16 cellular contexts compared by ENCODE assay signal in the genomic region with DNA sequence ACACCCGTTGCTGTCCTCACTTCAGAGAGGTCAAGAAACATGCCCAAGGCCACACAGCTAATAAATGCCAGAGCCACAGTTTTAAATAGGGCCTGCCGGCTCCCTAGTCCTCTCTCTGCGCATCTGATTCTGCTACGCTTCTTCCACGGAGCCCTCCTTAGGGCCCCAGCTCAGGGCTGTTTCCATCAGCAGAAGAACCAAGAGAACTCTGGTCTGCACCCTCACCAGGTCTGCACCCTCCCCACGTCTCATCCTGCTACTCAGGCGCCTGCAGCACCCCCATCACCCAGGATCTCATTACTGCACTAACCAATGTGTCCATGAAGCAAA.
DNase-seq lines count a peak whose midpoint lies in the region; ATAC-seq, FAIRE-seq and TF ChIP-seq lines count a peak whose summit lies in the region.
"Had no signal": no experiment of that assay in that cellular context is flagged by ENCODE, and none has a peak within 500 bp of the region (broad histone marks: within the 10 kb centered on the region; RNA-seq: fewer than 3 reads in every experiment).

No MANE protein-coding gene starts in this region.

- no peaks in the 10 kb centered on the region for H3K79me1 ChIP-seq in H1 (ENCODE audit: low read depth, low read length)
- H3K79me1 ChIP-seq in trophoblast cell (ENCODE audit: low read length): peaks cover 5% of the 10 kb centered on the region

- H3K27ac Mint-ChIP-seq in activated CD4-positive, alpha-beta T cell treated with anti-CD3 and anti-CD28 coated beads, Interleukin-2, amount 10 ng/mL, durations not matched to agents 24 days and 14 days: no peak overlapping the region
- H3K27ac Mint-ChIP-seq: activated CD4-positive, alpha-beta T cell treated with anti-CD3 and anti-CD28 coated beads, Interleukin-2, amount 10 ng/mL, durations not matched to agents 7 days and 5 days; naive B cell had no signal

- no peak for TF ChIP-seq CTCF in H1 (IDR thresholded peaks at IDR 0.05; ENCODE audit: control extremely low read depth in 1 of 3, insufficient read depth in 1 of 3, low read depth in 1 of 3, low read length in 3 of 3)

- H2AFZ ChIP-seq in H1 (ENCODE audit: low read length): no peak overlapping the region; the same call in 1 of the 2 replicates
- H2AFZ ChIP-seq in trophoblast cell (ENCODE audit: insufficient read depth, low read length, poor library complexity): no peak overlapping the region

- H2BK20ac ChIP-seq in H1 (ENCODE audit: low read length): peak overlapping the region; percentile 97; the same call in 1 of the 2 replicates

- H3K27me3 ChIP-seq in HUES64 (ENCODE audit: insufficient read depth, low read length): peaks cover 42% of the 10 kb centered on the region
- peaks cover 3 to 29% (median 26%) of the 10 kb centered on the region in 4 experiments for H3K27me3 ChIP-seq in H1 (replicated peaks in 1 of 4; ENCODE audit: control insufficient read depth in 3 of 4, extremely low read depth in 1 of 4, insufficient read depth in 3 of 4, low read length in 3 of 4)
- no peaks in the 10 kb centered on the region for H3K27me3 ChIP-seq in trophoblast cell (ENCODE audit: insufficient read depth, low read length)

- H4K91ac ChIP-seq in H1 (replicated peaks; ENCODE audit: insufficient read length, low read length): peak overlapping the region; percentile 52
- peak overlapping the region; percentile 62 for H4K91ac ChIP-seq in trophoblast cell (ENCODE audit: low read depth, low read length)

- intact Hi-C loops in activated CD4-positive, alpha-beta T cell treated with anti-CD3 and anti-CD28 coated beads, Interleukin-2, amount 10 ng/mL, durations not matched to agents 24 days and 14 days (cut with micrococcal nuclease): no loop called here
- intact Hi-C loops in head of caudate nucleus (cut with DNase I): no loop called here
- intact Hi-C loops in left ventricle myocardium superior (cut with micrococcal nuclease): no loop called here

- no peaks in the 10 kb centered on the region for H3K36me3 Mint-ChIP-seq in activated CD4-positive, alpha-beta T cell treated with anti-CD3 and anti-CD28 coated beads, Interleukin-2, amount 10 ng/mL, durations not matched to agents 24 days and 14 days (ENCODE audit: low read depth)
- H3K36me3 Mint-ChIP-seq: naive B cell had no signal

- H2BK5ac ChIP-seq in H1 (ENCODE audit: low read depth, low read length): no peak overlapping the region; the same call in 1 of the 2 replicates
- H2BK5ac ChIP-seq in trophoblast cell (ENCODE audit: low read depth, low read length, poor library complexity): no peak overlapping the region

- H2BK12ac ChIP-seq in H1 (ENCODE audit: low read depth, low read length) (peak overlapping the region; percentile 89; the same call in 1 of the 2 replicates), trophoblast cell (ENCODE audit: low read length) (no peak overlapping the region)

- peak overlapping the region; percentile 42 for H3K4me3 ChIP-seq in HUES64 (ENCODE audit: low read length)
- H3K4me3 ChIP-seq in H1 (ENCODE audit: extremely low read depth in 1 of 4, insufficient read depth in 2 of 4, low read depth in 3 of 4, low read length in 4 of 4): peak overlapping the region in 3 of 4 experiments; percentile 27 to 53 (median 34); a peak in 4 of 8 replicates
- H3K4me3 ChIP-seq in trophoblast cell (ENCODE audit: low read depth, low read length): no peak overlapping the region

- H3K56ac ChIP-seq in H1 (replicated peaks; ENCODE audit: insufficient read length, low read depth, low read length): no peak overlapping the region

- peaks cover 4% of the 10 kb centered on the region for H3K4me1 Mint-ChIP-seq in activated CD4-positive, alpha-beta T cell treated with anti-CD3 and anti-CD28 coated beads, Interleukin-2, amount 10 ng/mL, durations not matched to agents 24 days and 14 days

- H3K23ac ChIP-seq in H1 (ENCODE audit: insufficient read length): no peak overlapping the region
- H3K23ac ChIP-seq in trophoblast cell (ENCODE audit: low read length): no peak overlapping the region

- no peak for TF ChIP-seq POLR2A in H1 (IDR thresholded peaks at IDR 0.05; ENCODE audit: control extremely low read depth in 1 of 2, low read depth in 2 of 2, low read length in 2 of 2)

- H3K4me1 ChIP-seq in HUES64 (ENCODE audit: insufficient read depth, low read length): peaks cover 23% of the 10 kb centered on the region
- H3K4me1 ChIP-seq in H1 (replicated peaks in 1 of 4; ENCODE audit: control insufficient read depth in 3 of 4, insufficient read depth in 4 of 4, low read length in 3 of 4): peaks cover 4 to 20% (median 14%) of the 10 kb centered on the region in 4 experiments
- H3K4me1 ChIP-seq in trophoblast cell (ENCODE audit: control insufficient read depth in 1 of 2, insufficient read depth in 2 of 2, low read length in 2 of 2): peaks cover 16 to 32% of the 10 kb centered on the region in 2 experiments

- H4K8ac ChIP-seq in H1 (ENCODE audit: extremely low read depth, insufficient read depth, low read length): 0 out of 2 replicates have a peak overlapping the region, but pooled peaks have one; percentile 76
- peak overlapping the region; percentile 7 for H4K8ac ChIP-seq in trophoblast cell (ENCODE audit: low read depth, low read length)

- peak overlapping the region; percentile 56; the same call in 1 of the 2 replicates for H3K27ac ChIP-seq in HUES64 (ENCODE audit: low read depth, low read length)
- no peak overlapping the region for H3K27ac ChIP-seq in H1 (ENCODE audit: low read depth, low read length)
- peak overlapping the region; percentile 6 for H3K27ac ChIP-seq in trophoblast cell (ENCODE audit: low read depth, low read length)

- no peak overlapping the region for H4K5ac ChIP-seq in H1 (ENCODE audit: insufficient read length, low read depth, low read length)

- FAIRE-seq in H1 (lab: Jason Lieb, UNC): no peak
- FAIRE-seq: A204.1, RCC 7860 had no signal

- no peak overlapping the region; the same call in 1 of the 2 replicates for H2BK15ac ChIP-seq in H1 (ENCODE audit: low read length)

- no peaks in the 10 kb centered on the region for H4K20me1 ChIP-seq in H1 (replicated peaks in 1 of 2; ENCODE audit: control insufficient read depth in 1 of 2, insufficient read depth in 2 of 2, low read length in 2 of 2)

- DNase-seq in activated CD4-positive, alpha-beta T cell treated with anti-CD3 and anti-CD28 coated beads, Interleukin-2, amount 10 ng/mL, durations not matched to agents 24 days and 14 days: no peak
- DNase-seq in activated CD4-positive, alpha-beta T cell treated with anti-CD3 and anti-CD28 coated beads for 48 hours: no peak
- DNase-seq in H1 (ENCODE audit: low read depth in 1 of 2, low spot score in 2 of 2): no peak
- DNase-seq in trophoblast cell: peak in 1 of 2 donors; percentile 5
- DNase-seq in head of caudate nucleus: no peak
- DNase-seq in left ventricle myocardium superior: no peak
- DNase-seq: activated CD4-positive, alpha-beta T cell treated with anti-CD3 and anti-CD28 coated beads, Interleukin-2, amount 10 ng/mL, durations not matched to agents 7 days and 5 days; activated gamma-delta T cell treated with Interleukin-2 at 50 U/mL for 16 hours; central memory CD4-positive, alpha-beta T cell; KG1; naive B cell had no signal

- no peak for TF ChIP-seq RAD21 in H1 (IDR thresholded peaks at IDR 0.05 in 1 of 2, conservative IDR thresholded peaks at IDR 0.05 in 1 of 2; ENCODE audit: low read depth in 2 of 2, low read length in 2 of 2)

- H3K9me3 ChIP-seq in HUES64 (ENCODE audit: insufficient read depth, low read depth, low read length): no peaks in the 10 kb centered on the region
- H3K9me3 ChIP-seq in H1 (ENCODE audit: insufficient read depth in 2 of 2, low read depth in 1 of 2, low read length in 1 of 2): no peaks in the 10 kb centered on the region
- H3K9me3 ChIP-seq in trophoblast cell (ENCODE audit: insufficient read depth, low read depth, low read length): peaks cover 2% of the 10 kb centered on the region
- H3K9me3 ChIP-seq: sigmoid colon had no signal

- H3K18ac ChIP-seq in H1 (ENCODE audit: extremely low read depth, low read length) (peak overlapping the region; percentile 7; the same call in 1 of the 2 replicates), trophoblast cell (ENCODE audit: low read length) (no peak overlapping the region)

- peaks cover 4% of the 10 kb centered on the region for H3K23me2 ChIP-seq in H1 (ENCODE audit: low read depth, low read length)

- no peaks in the 10 kb centered on the region for H3K79me2 ChIP-seq in H1 (ENCODE audit: control insufficient read depth in 1 of 2, insufficient read depth in 2 of 2, low read length in 2 of 2)
- no peaks in the 10 kb centered on the region for H3K79me2 ChIP-seq in trophoblast cell (ENCODE audit: control insufficient read depth, insufficient read depth, low read length, poor library complexity)

- H4K12ac ChIP-seq in trophoblast cell (ENCODE audit: low read depth, low read length): no peak overlapping the region

- H3K9ac ChIP-seq in HUES64 (ENCODE audit: low read depth, low read length) (no peak overlapping the region), H1 (replicated peaks in 1 of 4; ENCODE audit: extremely low read depth in 1 of 4, low read depth in 3 of 4, low read length in 3 of 4) (no peak overlapping the region), trophoblast cell (ENCODE audit: low read length) (no peak overlapping the region)

- ATAC-seq in GM21786 (IDR thresholded peaks at IDR 0.05; ENCODE audit: unreplicated experiment) (no peak), left ventricle myocardium superior (no peak)

- no peak for TF ChIP-seq EP300 in H1 (IDR thresholded peaks at IDR 0.05; ENCODE audit: borderline replicate concordance in 1 of 2, low read depth in 2 of 2, low read length in 2 of 2)

- H2BK120ac ChIP-seq in H1 (replicated peaks; ENCODE audit: low read depth, low read length) (no peak overlapping the region), trophoblast cell (ENCODE audit: insufficient read depth, low read length, poor library complexity) (peak overlapping the region; percentile 18)

- H3K14ac ChIP-seq in H1 (ENCODE audit: insufficient read length) (no peak overlapping the region), trophoblast cell (ENCODE audit: low read length) (no peak overlapping the region)

- H3K27me3 Mint-ChIP-seq in activated CD4-positive, alpha-beta T cell treated with anti-CD3 and anti-CD28 coated beads, Interleukin-2, amount 10 ng/mL, durations not matched to agents 24 days and 14 days: peaks cover 45% of the 10 kb centered on the region

- 57% methylated on average over 7 of the region's 7 CpGs for WGBS in HUES64
- 82% methylated on average over 7 of the region's 7 CpGs; no CpG with 5 or more reads in 1 of the 2 experiments for WGBS in H1 (ENCODE audit: extremely low coverage in 1 of 2, insufficient coverage in 1 of 2, insufficient read length in 1 of 2, insufficient replicate concordance in 2 of 2, low coverage in 1 of 2, low lambda C conversion rate in 2 of 2, missing lambda C conversion rate in 1 of 2), 2 experiments
- no CpG with 5 or more reads among the region's 7 CpGs for WGBS in trophoblast cell (ENCODE audit: extremely low coverage, insufficient coverage, insufficient read length)

- H2AK5ac ChIP-seq in H1 (ENCODE audit: low read depth, low read length) (peak overlapping the region; percentile 33; the same call in 1 of the 2 replicates), trophoblast cell (ENCODE audit: low read length) (no peak overlapping the region)

- POLR2A ChIA-PET in H1 (lab: Charles Lee; ENCODE audit: partially characterized antibody): interaction anchor here (1.0 to 4.7 kb wide), 2 partner anchors 11 to 13 kb away, joined by 3 to 15 read pairs; no protein-coding TSS in a partner anchor

- H3K9me3 Mint-ChIP-seq in activated CD4-positive, alpha-beta T cell treated with anti-CD3 and anti-CD28 coated beads, Interleukin-2, amount 10 ng/mL, durations not matched to agents 24 days and 14 days: no peaks in the 10 kb centered on the region
- H3K9me3 Mint-ChIP-seq: activated CD4-positive, alpha-beta T cell treated with anti-CD3 and anti-CD28 coated beads, Interleukin-2, amount 10 ng/mL, durations not matched to agents 7 days and 5 days; naive B cell had no signal

- H3K4me3 Mint-ChIP-seq in activated CD4-positive, alpha-beta T cell treated with anti-CD3 and anti-CD28 coated beads, Interleukin-2, amount 10 ng/mL, durations not matched to agents 24 days and 14 days: peak overlapping the region; percentile 53
- H3K4me3 Mint-ChIP-seq: activated CD4-positive, alpha-beta T cell treated with anti-CD3 and anti-CD28 coated beads, Interleukin-2, amount 10 ng/mL, durations not matched to agents 7 days and 5 days had no signal

- no peaks in the 10 kb centered on the region for H3K36me3 ChIP-seq in HUES64 (ENCODE audit: insufficient read depth, low read length)
- H3K36me3 ChIP-seq in H1 (ENCODE audit: control insufficient read depth in 2 of 4, insufficient read depth in 4 of 4, low read length in 3 of 4): no peaks in the 10 kb centered on the region
- no peaks in the 10 kb centered on the region for H3K36me3 ChIP-seq in trophoblast cell (ENCODE audit: control insufficient read depth in 1 of 2, insufficient read depth in 2 of 2, low read length in 2 of 2)
- H3K36me3 ChIP-seq: sigmoid colon had no signal

- H3K4ac ChIP-seq in H1 (replicated peaks; ENCODE audit: insufficient read length, low read depth, low read length) (no peak overlapping the region), trophoblast cell (ENCODE audit: low read depth, low read length) (no peak overlapping the region)

- CTCF ChIA-PET in H1 (lab: Charles Lee; ENCODE audit: partially characterized antibody): interaction anchor here (0.6 to 1.9 kb wide), 4 partner anchors 9 to 1428 kb away, joined by 3 to 4 read pairs (median 3); no protein-coding TSS in a partner anchor

- peak overlapping the region; percentile 75 to 87 for H3K4me2 ChIP-seq in H1 (ENCODE audit: insufficient read depth in 1 of 2, low read depth in 2 of 2, low read length in 2 of 2)
- peak overlapping the region; percentile 48 for H3K4me2 ChIP-seq in trophoblast cell (ENCODE audit: low read length)
